In genomic region chr7:120743128-120743527, GRCh38 we compare ENCODE assay signal across 1 cellular context.
TF ChIP-seq lines count a peak whose summit lies in the region.

No MANE protein-coding gene starts in this region.

TF ChIP-seq in IMR-90, 13 proteins besides CTCF, POLR2A, EP300 and RAD21:
- no peak for TF ChIP-seq NFE2L2 (IDR thresholded peaks at IDR 0.05; ENCODE audit: low read depth, low read length)
- no peak for TF ChIP-seq SMC3 (IDR thresholded peaks at IDR 0.05; ENCODE audit: low read depth, low read length)
- no peak for TF ChIP-seq USF2 (IDR thresholded peaks at IDR 0.05; ENCODE audit: low read depth, low read length)
- no peak for TF ChIP-seq CHD1 (IDR thresholded peaks at IDR 0.05; ENCODE audit: low read depth, low read length)
- no peak for TF ChIP-seq MXI1 (IDR thresholded peaks at IDR 0.05; ENCODE audit: borderline replicate concordance, low read depth, low read length)
- no peak for TF ChIP-seq RCOR1 (IDR thresholded peaks at IDR 0.05; ENCODE audit: insufficient replicate concordance, low read length)
- no peak for TF ChIP-seq MAZ (IDR thresholded peaks at IDR 0.05; ENCODE audit: borderline replicate concordance, low read depth, low read length)
